1 cellular context compared by ENCODE assay signal in the genomic region with DNA sequence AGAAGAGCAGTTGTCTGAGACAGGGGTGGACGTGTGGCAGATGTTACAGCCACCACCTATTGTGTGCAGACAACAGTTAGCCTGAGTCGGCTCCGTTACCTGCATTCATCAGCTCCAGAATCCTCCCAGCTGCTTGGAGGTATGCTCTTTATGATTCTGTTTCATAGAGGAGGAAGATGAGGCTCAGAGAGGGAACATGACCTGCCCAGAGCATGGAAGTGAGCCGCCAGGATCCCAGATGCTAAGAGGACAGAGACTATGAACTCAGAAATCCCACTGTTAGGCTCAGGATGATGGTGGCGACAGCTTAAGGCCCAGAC.
TF ChIP-seq lines count a peak whose summit lies in the region.

No MANE protein-coding gene starts in this region.

TF ChIP-seq in K562, 482 proteins besides CTCF, POLR2A, EP300 and RAD21:
- TF ChIP-seq, protein P1, sequence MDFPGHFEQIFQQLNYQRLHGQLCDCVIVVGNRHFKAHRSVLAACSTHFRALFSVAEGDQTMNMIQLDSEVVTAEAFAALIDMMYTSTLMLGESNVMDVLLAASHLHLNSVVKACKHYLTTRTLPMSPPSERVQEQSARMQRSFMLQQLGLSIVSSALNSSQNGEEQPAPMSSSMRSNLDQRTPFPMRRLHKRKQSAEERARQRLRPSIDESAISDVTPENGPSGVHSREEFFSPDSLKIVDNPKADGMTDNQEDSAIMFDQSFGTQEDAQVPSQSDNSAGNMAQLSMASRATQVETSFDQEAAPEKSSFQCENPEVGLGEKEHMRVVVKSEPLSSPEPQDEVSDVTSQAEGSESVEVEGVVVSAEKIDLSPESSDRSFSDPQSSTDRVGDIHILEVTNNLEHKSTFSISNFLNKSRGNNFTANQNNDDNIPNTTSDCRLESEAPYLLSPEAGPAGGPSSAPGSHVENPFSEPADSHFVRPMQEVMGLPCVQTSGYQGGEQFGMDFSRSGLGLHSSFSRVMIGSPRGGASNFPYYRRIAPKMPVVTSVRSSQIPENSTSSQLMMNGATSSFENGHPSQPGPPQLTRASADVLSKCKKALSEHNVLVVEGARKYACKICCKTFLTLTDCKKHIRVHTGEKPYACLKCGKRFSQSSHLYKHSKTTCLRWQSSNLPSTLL (IDR thresholded peaks at IDR 0.05) = no peak
- TF ChIP-seq, protein P2, sequence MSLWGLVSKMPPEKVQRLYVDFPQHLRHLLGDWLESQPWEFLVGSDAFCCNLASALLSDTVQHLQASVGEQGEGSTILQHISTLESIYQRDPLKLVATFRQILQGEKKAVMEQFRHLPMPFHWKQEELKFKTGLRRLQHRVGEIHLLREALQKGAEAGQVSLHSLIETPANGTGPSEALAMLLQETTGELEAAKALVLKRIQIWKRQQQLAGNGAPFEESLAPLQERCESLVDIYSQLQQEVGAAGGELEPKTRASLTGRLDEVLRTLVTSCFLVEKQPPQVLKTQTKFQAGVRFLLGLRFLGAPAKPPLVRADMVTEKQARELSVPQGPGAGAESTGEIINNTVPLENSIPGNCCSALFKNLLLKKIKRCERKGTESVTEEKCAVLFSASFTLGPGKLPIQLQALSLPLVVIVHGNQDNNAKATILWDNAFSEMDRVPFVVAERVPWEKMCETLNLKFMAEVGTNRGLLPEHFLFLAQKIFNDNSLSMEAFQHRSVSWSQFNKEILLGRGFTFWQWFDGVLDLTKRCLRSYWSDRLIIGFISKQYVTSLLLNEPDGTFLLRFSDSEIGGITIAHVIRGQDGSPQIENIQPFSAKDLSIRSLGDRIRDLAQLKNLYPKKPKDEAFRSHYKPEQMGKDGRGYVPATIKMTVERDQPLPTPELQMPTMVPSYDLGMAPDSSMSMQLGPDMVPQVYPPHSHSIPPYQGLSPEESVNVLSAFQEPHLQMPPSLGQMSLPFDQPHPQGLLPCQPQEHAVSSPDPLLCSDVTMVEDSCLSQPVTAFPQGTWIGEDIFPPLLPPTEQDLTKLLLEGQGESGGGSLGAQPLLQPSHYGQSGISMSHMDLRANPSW (CRISPR knock-in tag; IDR thresholded peaks at IDR 0.05) = no peak
- no peak for TF ChIP-seq CEBPG (CRISPR knock-in tag; IDR thresholded peaks at IDR 0.05)
- TF ChIP-seq CEBPG (tag; conservative IDR thresholded peaks at IDR 0.05 in 1 of 2, IDR thresholded peaks at IDR 0.05 in 1 of 2) = no peak
- TF ChIP-seq HMG20B (CRISPR knock-in tag; IDR thresholded peaks at IDR 0.05) = no peak
- no peak for TF ChIP-seq CEBPB (tag; IDR thresholded peaks at IDR 0.05)
